ENCODE assay signal across 17 cellular contexts in genomic region chr2:12236136-12236834, GRCh38.
DNase-seq lines count a peak whose midpoint lies in the region; ATAC-seq and TF ChIP-seq lines count a peak whose summit lies in the region.
"Had no signal": no experiment of that assay in that cellular context is flagged by ENCODE, and none has a peak within 500 bp of the region (broad histone marks: within the 10 kb centered on the region; RNA-seq: fewer than 3 reads in every experiment).

No MANE protein-coding gene starts in this region.

- no peak overlapping the region for H4K91ac ChIP-seq in IMR-90 (ENCODE audit: insufficient read depth, low read depth, low read length)

- TF ChIP-seq POLR2A in IMR-90 (IDR thresholded peaks at IDR 0.05; ENCODE audit: low read depth, low read length), result no peak
- no peak for TF ChIP-seq POLR2A in body of pancreas (IDR thresholded peaks at IDR 0.05)

- H3K27ac ChIP-seq in ACC112 (ENCODE audit: low read depth, low read length) (peak overlapping the region; percentile 37), IMR-90 (ENCODE audit: insufficient read depth, low read length) (no peak overlapping the region), body of pancreas (no peak overlapping the region)

- H3K56ac ChIP-seq in IMR-90 (ENCODE audit: extremely low read depth, insufficient read depth, low read length), result no peak overlapping the region

- no peak for TF ChIP-seq CTCF in IMR-90 (conservative IDR thresholded peaks at IDR 0.05; ENCODE audit: low read depth, low read length)
- no peak for TF ChIP-seq CTCF in astrocyte of the spinal cord (IDR thresholded peaks at IDR 0.05; ENCODE audit: low read depth, low read length)
- no peak for TF ChIP-seq CTCF in body of pancreas (IDR thresholded peaks at IDR 0.05)

- no peaks in the 10 kb centered on the region for H3K79me1 ChIP-seq in IMR-90 (ENCODE audit: low read depth in 1 of 2, low read length in 2 of 2)

- H2BK120ac ChIP-seq in IMR-90 (ENCODE audit: low read depth, low read length), result no peak overlapping the region

- H3K14ac ChIP-seq in IMR-90 (replicated peaks; ENCODE audit: low read depth, low read length), result no peak overlapping the region

- H3K9me3 ChIP-seq in IMR-90 (ENCODE audit: control insufficient read depth, insufficient read depth, low read length) (no peaks in the 10 kb centered on the region), body of pancreas (no peaks in the 10 kb centered on the region)

- no peak overlapping the region for H4K8ac ChIP-seq in IMR-90 (ENCODE audit: low read depth in 2 of 2, low read length in 2 of 2)

- H2AFZ ChIP-seq in ACC112 (ENCODE audit: low read length, unreplicated experiment), result no peak overlapping the region
- H2AFZ ChIP-seq in IMR-90 (replicated peaks; ENCODE audit: low read length, poor library complexity), result no peak overlapping the region

- WGBS in IMR-90 (ENCODE audit: extremely low coverage in 2 of 2, insufficient read length in 1 of 2), 2 experiments, result no CpG with 5 or more reads among the region's 4 CpGs
- WGBS in body of pancreas, 2 donors, result 64 to 65% methylated on average over 4 of the region's 4 CpGs

- no peak overlapping the region for H3K4me3 ChIP-seq in ACC112 (ENCODE audit: low read depth, low read length)
- H3K4me3 ChIP-seq in IMR-90 (ENCODE audit: insufficient read depth, low read depth, low read length), result no peak overlapping the region
- no peak overlapping the region for H3K4me3 ChIP-seq in astrocyte of the spinal cord (ENCODE audit: low read depth, low read length)
- no peak overlapping the region for H3K4me3 ChIP-seq in body of pancreas

- H2AK9ac ChIP-seq in IMR-90 (replicated peaks; ENCODE audit: low read depth, low read length, poor library complexity), result no peak overlapping the region

- no peaks in the 10 kb centered on the region for H3K79me2 ChIP-seq in ACC112 (ENCODE audit: control insufficient read depth, insufficient read depth, low read length, unreplicated experiment)

- in situ Hi-C loops in IMR-90 (cut with MboI; ENCODE audit: low sequenced_read_pairs) (no loop called here), astrocyte of the spinal cord (cut with HindIII; ENCODE audit: low sequenced_read_pairs) (no loop called here)

- H3K4ac ChIP-seq in IMR-90 (ENCODE audit: low read depth, low read length), result no peak overlapping the region

- no peak overlapping the region for H2BK20ac ChIP-seq in IMR-90 (ENCODE audit: low read depth, low read length)

- DNase-seq in IMR-90 (peak; percentile 62), astrocyte of the spinal cord (ENCODE audit: low read depth, low spot score) (peak; percentile 52), iris pigment epithelial cell (ENCODE audit: low read depth) (peak; percentile 81), pons (ENCODE audit: low spot score) (no peak), body of pancreas (no peak), DMS 273 (lab: John Stamatoyannopoulos, UW; ENCODE audit: unreplicated experiment) (no peak)
- DNase-seq in activated effector memory CD4-positive, alpha-beta T cell treated with Interleukin-2 at 50 U/mL for 16 hours, result no peak
- DNase-seq: AML-193; CD4-positive, CD25-positive, alpha-beta regulatory T cell; GDM1; Kasumi-1; NCI-H1417; NCI-H1930; NCI-H2171 treated with DMSO at 0.1 percent for 48 hours; NCI-H510A treated with DMSO at 0.1 percent for 48 hours; SHP77 treated with DMSO at 0.1 percent for 48 hours had no signal

- dilution Hi-C loops in IMR-90 (cut with HindIII; ENCODE audit: low sequenced_read_pairs, unreplicated experiment), result no loop called here

- H2BK5ac ChIP-seq in IMR-90 (ENCODE audit: low read depth, low read length, poor library complexity, severe bottlenecking), result no peak overlapping the region

- no peaks in the 10 kb centered on the region for H3K27me3 ChIP-seq in ACC112 (ENCODE audit: insufficient read depth, low read length)
- no peaks in the 10 kb centered on the region for H3K27me3 ChIP-seq in IMR-90 (ENCODE audit: control insufficient read depth, insufficient read depth, low read length)
- no peaks in the 10 kb centered on the region for H3K27me3 ChIP-seq in body of pancreas

- H3K23ac ChIP-seq in IMR-90 (ENCODE audit: low read depth, low read length), result no peak overlapping the region

- no peak for TF ChIP-seq RAD21 in IMR-90 (IDR thresholded peaks at IDR 0.05; ENCODE audit: low read length)

- ATAC-seq in IMR-90 (ENCODE audit: low read depth) (peak; percentile 24), body of pancreas (no peak)

- CTCF ChIA-PET in IMR-90 (lab: Yijun Ruan, JAX), result no interaction called here

- no peak overlapping the region for H2AK5ac ChIP-seq in IMR-90 (ENCODE audit: low read depth, low read length)

- H3K9me1 ChIP-seq in IMR-90 (ENCODE audit: insufficient read depth, low read length), result no peaks in the 10 kb centered on the region

- no peaks in the 10 kb centered on the region for H4K20me1 ChIP-seq in IMR-90 (ENCODE audit: insufficient read depth, low read length)

- no peaks in the 10 kb centered on the region for H3K36me3 ChIP-seq in ACC112 (ENCODE audit: insufficient read depth, low read length)
- H3K36me3 ChIP-seq in IMR-90 (ENCODE audit: control insufficient read depth, insufficient read depth, low read length), result no peaks in the 10 kb centered on the region
- H3K36me3 ChIP-seq in body of pancreas (replicated peaks in 1 of 2; ENCODE audit: insufficient read depth in 1 of 2, low read depth in 2 of 2), result no peaks in the 10 kb centered on the region

- intact Hi-C loops in IMR-90 (cut with micrococcal nuclease) (no loop called here), body of pancreas (cut with DNase I) (no loop called here)

- no peak overlapping the region for H3K4me2 ChIP-seq in IMR-90 (ENCODE audit: low read depth, low read length)

- no peak overlapping the region for H4K5ac ChIP-seq in IMR-90 (ENCODE audit: low read depth, low read length)

- POLR2A ChIA-PET in IMR-90 (lab: Charles Lee; ENCODE audit: unreplicated experiment), result no interaction called here

- no peak overlapping the region for H2BK15ac ChIP-seq in IMR-90 (ENCODE audit: low read depth, low read length)

- no peak overlapping the region for H3K9ac ChIP-seq in IMR-90 (ENCODE audit: low read depth, low read length)

- H3K18ac ChIP-seq in IMR-90 (ENCODE audit: low read depth, low read length), result no peak overlapping the region

- BruUV-seq in IMR-90 (replicated peaks; lab: Mats Ljungman, UMichigan), result no TSS peak

- H3K4me1 ChIP-seq in ACC112 (ENCODE audit: control insufficient read depth, insufficient read depth, low read length, unreplicated experiment), result peaks cover 3% of the 10 kb centered on the region
- H3K4me1 ChIP-seq in IMR-90 (ENCODE audit: control insufficient read depth, insufficient read depth, low read length), result no peaks in the 10 kb centered on the region
- H3K4me1 ChIP-seq in body of pancreas, result no peaks in the 10 kb centered on the region

TF ChIP-seq in IMR-90, 13 proteins besides CTCF, POLR2A, EP300 and RAD21:
- TF ChIP-seq CEBPB (IDR thresholded peaks at IDR 0.05; ENCODE audit: low read depth, low read length) (no peak), RCOR1 (IDR thresholded peaks at IDR 0.05; ENCODE audit: insufficient replicate concordance, low read length) (no peak), SMC3 (IDR thresholded peaks at IDR 0.05; ENCODE audit: low read depth, low read length) (no peak), MAFK (IDR thresholded peaks at IDR 0.05; ENCODE audit: low read depth, low read length) (no peak), FOS (IDR thresholded peaks at IDR 0.05; ENCODE audit: low read depth, low read length) (no peak), USF2 (IDR thresholded peaks at IDR 0.05; ENCODE audit: low read depth, low read length) (no peak), BHLHE40 (IDR thresholded peaks at IDR 0.05; ENCODE audit: low read depth, low read length) (no peak), RFX5 (IDR thresholded peaks at IDR 0.05; ENCODE audit: low read depth, low read length) (no peak), NFE2L2 (IDR thresholded peaks at IDR 0.05; ENCODE audit: low read depth, low read length) (no peak), MAZ (IDR thresholded peaks at IDR 0.05; ENCODE audit: borderline replicate concordance, low read depth, low read length) (no peak), MXI1 (IDR thresholded peaks at IDR 0.05; ENCODE audit: borderline replicate concordance, low read depth, low read length) (no peak), CHD1 (IDR thresholded peaks at IDR 0.05; ENCODE audit: low read depth, low read length) (no peak)
- TF ChIP-seq, protein P1, sequence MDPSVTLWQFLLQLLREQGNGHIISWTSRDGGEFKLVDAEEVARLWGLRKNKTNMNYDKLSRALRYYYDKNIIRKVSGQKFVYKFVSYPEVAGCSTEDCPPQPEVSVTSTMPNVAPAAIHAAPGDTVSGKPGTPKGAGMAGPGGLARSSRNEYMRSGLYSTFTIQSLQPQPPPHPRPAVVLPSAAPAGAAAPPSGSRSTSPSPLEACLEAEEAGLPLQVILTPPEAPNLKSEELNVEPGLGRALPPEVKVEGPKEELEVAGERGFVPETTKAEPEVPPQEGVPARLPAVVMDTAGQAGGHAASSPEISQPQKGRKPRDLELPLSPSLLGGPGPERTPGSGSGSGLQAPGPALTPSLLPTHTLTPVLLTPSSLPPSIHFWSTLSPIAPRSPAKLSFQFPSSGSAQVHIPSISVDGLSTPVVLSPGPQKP (IDR thresholded peaks at IDR 0.05; ENCODE audit: borderline replicate concordance, low read depth, low read length), result no peak

Comparison
In these comparisons a context has a peak if more than half of its experiments do, and no peak if none do; other contexts are left out.
1. DNase-seq: peak in IMR-90 (single experiment), astrocyte of the spinal cord (single experiment) and iris pigment epithelial cell (single experiment); none in pons (single experiment), body of pancreas (0 of 4), activated effector memory CD4-positive, alpha-beta T cell treated with Interleukin-2 at 50 U/mL for 16 hours (single experiment) and DMS 273 (single experiment).